ENCODE assay signal across 16 cellular contexts in genomic region chr15:62449638-62450037, GRCh38.
"Had no signal": no experiment of that assay in that cellular context is flagged by ENCODE, and none has a peak within 500 bp of the region (broad histone marks: within the 10 kb centered on the region; RNA-seq: fewer than 3 reads in every experiment).

No MANE protein-coding gene starts in this region.

- H3K36me3 ChIP-seq: left lung had no signal

- H3K27ac ChIP-seq: hepatocyte, left lung had no signal

- DNase-seq: activated CD4-positive, alpha-beta memory T cell treated with anti-CD3 and anti-CD28 coated beads, Interleukin-2, amount 10 ng/mL, durations not matched to agents 7 days and 5 days; activated CD4-positive, alpha-beta T cell treated with anti-CD3 and anti-CD28 coated beads for 48 hours; activated effector memory CD4-positive, alpha-beta T cell treated with anti-CD3 and anti-CD28 coated beads, Interleukin-2, amount 50 U/mL, for 16 hours; activated naive CD4-positive, alpha-beta T cell treated with anti-CD3 and anti-CD28 coated beads, Interleukin-2, amount 10 ng/mL, durations not matched to agents 7 days and 5 days; activated naive CD8-positive, alpha-beta T cell treated with anti-CD3 and anti-CD28 coated beads, Interleukin-2, amount 50 U/mL, for 24 hours; caudate nucleus; effector CD8-positive, alpha-beta T cell; erythroblast; glutamatergic neuron; immature natural killer cell; left lung; naive thymus-derived CD8-positive, alpha-beta T cell; stimulated activated CD4-positive, alpha-beta T cell treated with anti-CD3 and anti-CD28 coated beads, Interleukin-4, amount 100 ng/mL, for 1 hour; stimulated activated naive CD4-positive, alpha-beta T cell treated with Interleukin-2 at 50 U/mL for 16 hours; T-helper 2 cell had no signal

- H3K9me3 ChIP-seq: left lung had no signal

- H3K27me3 ChIP-seq: hepatocyte, left lung had no signal

- H3K4me3 ChIP-seq: hepatocyte, left lung had no signal

- ATAC-seq: activated naive CD8-positive, alpha-beta T cell treated with anti-CD3 and anti-CD28 coated beads, Interleukin-2, amount 50 U/mL, for 24 hours; left lung; naive thymus-derived CD8-positive, alpha-beta T cell had no signal
